ENCODE assay signal across 23 cellular contexts in the genomic region with DNA sequence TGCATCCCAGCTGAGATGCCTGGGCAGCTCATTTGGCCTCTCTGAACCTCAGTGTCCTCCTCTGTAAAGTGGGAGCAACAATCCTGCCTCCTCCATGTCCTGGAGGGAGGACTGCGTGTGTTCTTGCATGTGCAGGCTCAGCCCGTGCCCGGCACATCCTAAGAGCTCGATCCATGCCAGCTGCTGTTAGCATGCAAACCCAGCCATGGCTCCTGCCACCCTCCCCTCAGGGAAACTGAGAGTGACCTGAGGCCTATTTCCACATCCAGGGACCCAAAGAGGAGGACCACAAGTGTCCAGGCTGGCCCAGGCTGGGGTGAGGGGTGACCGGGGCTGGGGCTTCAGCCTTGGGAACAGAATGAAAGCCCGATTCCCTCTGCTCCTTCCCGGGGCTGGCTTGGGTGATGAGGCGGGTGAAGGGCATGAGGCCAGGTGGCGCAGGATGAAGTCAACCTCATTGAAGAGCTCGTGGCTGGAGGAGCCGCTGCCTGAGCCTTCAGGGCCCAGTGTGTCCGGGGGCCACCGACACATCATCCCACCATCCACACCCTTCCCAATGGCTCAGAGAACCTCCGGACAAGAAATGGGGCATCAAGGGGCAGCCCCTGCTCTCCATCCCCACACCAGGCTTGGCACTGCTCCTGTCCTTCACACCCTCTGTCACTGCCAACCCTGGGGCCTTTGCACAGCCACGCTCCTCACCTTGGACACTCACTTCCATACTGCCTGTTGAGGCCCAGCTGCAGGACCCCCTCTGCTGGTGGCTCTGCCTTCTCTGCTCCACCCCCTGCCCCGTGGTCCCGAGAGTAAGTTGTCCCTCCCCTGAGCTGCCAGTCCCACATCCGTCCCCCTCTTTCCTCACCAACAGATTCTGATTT. TPM values are rescaled to one million over a fixed set of nuclear protein-coding genes. Genes with fewer than 3 reads are reported as not detected.
A peak's percentile ranks its signal among the peaks of the same experiment; 100 is the strongest.
DNase-seq lines count a peak whose midpoint lies in the region; ATAC-seq, FAIRE-seq and TF ChIP-seq lines count a peak whose summit lies in the region.
"Had no signal": no experiment of that assay in that cellular context is flagged by ENCODE, and none has a peak within 500 bp of the region (broad histone marks: within the 10 kb centered on the region; RNA-seq: fewer than 3 reads in every experiment).

No MANE protein-coding gene starts in this region.

- no peak overlapping the region for H3K4ac ChIP-seq in mesendoderm (ENCODE audit: low read depth, low read length)

- BruUV-seq in GM12878 (replicated peaks; lab: Mats Ljungman, UMichigan): no TSS peak

- no peak overlapping the region for H3K18ac ChIP-seq in mesendoderm (ENCODE audit: low read length)

- TF ChIP-seq EP300 in GM12878 (IDR thresholded peaks at IDR 0.05; ENCODE audit: borderline replicate concordance in 1 of 2, control insufficient read depth in 1 of 2, low read depth in 2 of 2, low read length in 2 of 2): no peak

- no peak for ATAC-seq in right cardiac atrium
- ATAC-seq in Right ventricle myocardium inferior: no peak
- peak; percentile 9; the same call in 1 of the 3 replicates for ATAC-seq in GM12878
- ATAC-seq in upper lobe of right lung: no peak
- no peak for ATAC-seq in HG03025 (IDR thresholded peaks at IDR 0.05; ENCODE audit: low FRiP score, unreplicated experiment)
- ATAC-seq: activated CD4-positive, CD25-positive, alpha-beta regulatory T cell treated with anti-CD3 and anti-CD28 coated beads, Interleukin-2, amount 50 U/mL, for 24 hours; esophagus mucosa; pancreas had no signal

- no peak overlapping the region for H4K5ac ChIP-seq in mesendoderm (ENCODE audit: low read length)

- 84% methylated on average over 18 of the region's 18 CpGs for WGBS in right cardiac atrium
- 46% methylated on average over 18 of the region's 18 CpGs for WGBS in GM12878 (ENCODE audit: insufficient coverage, insufficient replicate concordance, low lambda C conversion rate, missing lambda C conversion rate)
- no CpG with 5 or more reads among the region's 18 CpGs for WGBS in mesendoderm (ENCODE audit: extremely low coverage, insufficient coverage, low lambda C conversion rate)

- no peak overlapping the region for H2BK120ac ChIP-seq in mesendoderm (ENCODE audit: low read depth, low read length)

- H3K4me3 ChIP-seq in right cardiac atrium (ENCODE audit: low read length) (no peak overlapping the region), GM12878 (no peak overlapping the region), mesendoderm (ENCODE audit: low read length) (no peak overlapping the region), upper lobe of right lung (no peak overlapping the region)
- H3K4me3 ChIP-seq: hepatocyte, lung, pancreas, SK-N-MC, vagina had no signal

- DNase-seq in right cardiac atrium: peak in 2 of 3 donors; percentile 29 to 46
- no peak for DNase-seq in Right ventricle myocardium inferior (ENCODE audit: missing footprints)
- DNase-seq in GM12878 (ENCODE audit: low read depth, low spot score): no peak
- no peak for DNase-seq in mesendoderm
- peak; percentile 42 for DNase-seq in upper lobe of right lung
- no peak for DNase-seq in middle frontal gyrus (ENCODE audit: extremely low spot score, low spot score)
- DNase-seq in T-helper 9 cell: no peak
- DNase-seq: activated naive CD4-positive, alpha-beta T cell treated with anti-CD3 and anti-CD28 coated beads, Interleukin-2, amount 10 ng/mL, durations not matched to agents 7 days and 5 days; activated T-cell treated with anti-CD3 and anti-CD28 coated beads, Interleukin-2, amount 50 U/mL, for 48 hours; CD4-positive, alpha-beta T cell; DMS153; effector memory CD4-positive, alpha-beta T cell; foreskin melanocyte had no signal

- no peak for TF ChIP-seq POLR2A in GM12878 (IDR thresholded peaks at IDR 0.05; ENCODE audit: low read depth, low read length)

- H3K9me3 ChIP-seq in right cardiac atrium (ENCODE audit: control insufficient read depth, low read length): no peaks in the 10 kb centered on the region
- no peaks in the 10 kb centered on the region for H3K9me3 ChIP-seq in GM12878 (replicated peaks; ENCODE audit: control insufficient read depth, insufficient read depth, low read length)
- no peaks in the 10 kb centered on the region for H3K9me3 ChIP-seq in upper lobe of right lung
- H3K9me3 ChIP-seq: pancreas, vagina had no signal

- no peak overlapping the region for H2BK15ac ChIP-seq in mesendoderm (replicated peaks; ENCODE audit: low read depth)

- RAD21 ChIA-PET in GM12878 (lab: Charles Lee; ENCODE audit: unreplicated experiment): no interaction called here

- no peak for FAIRE-seq in GM12878 (lab: Jason Lieb, UNC)
- FAIRE-seq: H54, pancreas, RCC 7860 had no signal

- H3K79me2 ChIP-seq in GM12878 (ENCODE audit: control insufficient read depth, insufficient read depth, low read length) (no peaks in the 10 kb centered on the region), mesendoderm (ENCODE audit: control insufficient read depth, insufficient read depth, low read length) (no peaks in the 10 kb centered on the region)
- H3K79me2 ChIP-seq: hepatocyte had no signal

- SMC1A ChIA-PET in GM12878 (lab: Charles Lee; ENCODE audit: uncharacterized antibody, unreplicated experiment): no interaction called here

- no peaks in the 10 kb centered on the region for H3K27me3 ChIP-seq in right cardiac atrium (ENCODE audit: control insufficient read depth, insufficient read depth)
- no peaks in the 10 kb centered on the region for H3K27me3 ChIP-seq in GM12878 (replicated peaks in 1 of 2; ENCODE audit: control insufficient read depth in 2 of 2, insufficient read depth in 2 of 2, low read length in 1 of 2)
- no peaks in the 10 kb centered on the region for H3K27me3 ChIP-seq in mesendoderm (ENCODE audit: insufficient read depth, low read length, poor library complexity)
- H3K27me3 ChIP-seq in upper lobe of right lung: no peaks in the 10 kb centered on the region
- H3K27me3 ChIP-seq: hepatocyte, pancreas, vagina had no signal

- no peak overlapping the region for H3K9ac ChIP-seq in GM12878 (ENCODE audit: control insufficient read depth, insufficient read depth, low read length)
- H3K9ac ChIP-seq in mesendoderm (ENCODE audit: low read length): no peak overlapping the region

- H3K56ac ChIP-seq in mesendoderm (ENCODE audit: low read length): no peak overlapping the region

- intact Hi-C loops in right cardiac atrium (cut with DNase I) (loop anchor here in 1 of 4 donors (10.0 kb wide), 1 partner anchor 46 kb away; a partner anchor contains a TSS), Right ventricle myocardium inferior (cut with DNase I) (no loop called here), GM12878 (cut with micrococcal nuclease; ENCODE audit: unreplicated experiment) (no loop called here), upper lobe of right lung (cut with DNase I) (no loop called here)

- CTCF ChIA-PET in GM12878 (lab: Yijun Ruan, JAX): interaction anchor here (0.7 kb wide), 1 partner anchor 17 kb away, joined by 3 read pairs; no protein-coding TSS in a partner anchor

- no peaks in the 10 kb centered on the region for H3K79me1 ChIP-seq in mesendoderm (ENCODE audit: low read length)

- POLR2A ChIA-PET in GM12878 (lab: Charles Lee): no interaction called here

- H2AFZ ChIP-seq in GM12878 (ENCODE audit: control insufficient read depth, low read depth, low read length): no peak overlapping the region
- H2AFZ ChIP-seq: hepatocyte had no signal

- H3K27ac ChIP-seq in right cardiac atrium (ENCODE audit: low read length) (no peak overlapping the region), GM12878 (ENCODE audit: control insufficient read depth, insufficient read depth) (no peak overlapping the region), mesendoderm (ENCODE audit: low read depth, low read length) (no peak overlapping the region), upper lobe of right lung (no peak overlapping the region)
- H3K27ac ChIP-seq: hepatocyte, pancreas, SK-N-MC, vagina had no signal

- no peaks in the 10 kb centered on the region for H4K20me1 ChIP-seq in GM12878 (ENCODE audit: control insufficient read depth, insufficient read depth)

- TF ChIP-seq CTCF in GM12878 (IDR thresholded peaks at IDR 0.05 in 2 of 3, conservative IDR thresholded peaks at IDR 0.05 in 1 of 3; ENCODE audit: control insufficient read depth in 2 of 3, extremely low read depth in 1 of 3, insufficient read depth in 1 of 3, low read depth in 3 of 3, low read length in 3 of 3): no peak
- no peak for TF ChIP-seq CTCF in upper lobe of right lung (IDR thresholded peaks at IDR 0.05)

- H4K8ac ChIP-seq in mesendoderm (ENCODE audit: low read depth, low read length): no peak overlapping the region

- TF ChIP-seq RAD21 in GM12878 (IDR thresholded peaks at IDR 0.05; ENCODE audit: insufficient read depth, low read depth, low read length): no peak

- H3K23ac ChIP-seq in mesendoderm (ENCODE audit: low read length): peak overlapping the region; percentile 45

- H3K4me2 ChIP-seq in GM12878 (ENCODE audit: control insufficient read depth, insufficient read depth) (no peak overlapping the region), mesendoderm (ENCODE audit: low read length) (no peak overlapping the region)
- H3K4me2 ChIP-seq: hepatocyte had no signal

- in situ Hi-C loops in GM12878 (cut with MboI): no loop called here

- H2BK5ac ChIP-seq in mesendoderm (ENCODE audit: low read length): no peak overlapping the region

- H3K36me3 ChIP-seq in GM12878 (ENCODE audit: control insufficient read depth in 2 of 2, insufficient read depth in 2 of 2, low read length in 1 of 2) (no peaks in the 10 kb centered on the region), mesendoderm (ENCODE audit: control insufficient read depth, insufficient read depth, low read length) (no peaks in the 10 kb centered on the region), upper lobe of right lung (no peaks in the 10 kb centered on the region)
- H3K36me3 ChIP-seq: pancreas, vagina had no signal

- H2AK5ac ChIP-seq in mesendoderm (ENCODE audit: low read length): no peak overlapping the region

- peaks cover 2% of the 10 kb centered on the region for H3K4me1 ChIP-seq in right cardiac atrium (ENCODE audit: control insufficient read depth, insufficient read depth, low read length)
- H3K4me1 ChIP-seq in GM12878 (ENCODE audit: control insufficient read depth, insufficient read depth, low read length): no peaks in the 10 kb centered on the region
- H3K4me1 ChIP-seq in mesendoderm (ENCODE audit: control insufficient read depth, low read depth, low read length): peaks cover 3% of the 10 kb centered on the region
- no peaks in the 10 kb centered on the region for H3K4me1 ChIP-seq in upper lobe of right lung
- H3K4me1 ChIP-seq: pancreas had no signal

RNA-seq across cellular contexts. Expression of a gene that starts 42.5 kb away (rescaled TPM):
- 10 to 100 TPM; 38.8 to 85.9 (median 82.0) TPM for total RNA-seq in right cardiac atrium
- polyA plus RNA-seq in right cardiac atrium: 40.3 TPM
- 32.1 TPM for total RNA-seq in Right ventricle myocardium inferior
- not detected in 2 replicates for total RNA-seq in GM12878 (2013; cell fraction: nucleolus; rRNA removed)
- total RNA-seq in GM12878 (2014; rRNA removed): 0.22 TPM in 1 of 2 replicates, not detected in the other
- 0.09 TPM in 1 of 2 replicates, not detected in the other for total RNA-seq in GM12878 (2014; rRNA removed; fragmentation: Illumina TruSeq; extraction: Trizol)
- 0.08 and 0.28 TPM in 2 replicates for total RNA-seq in GM12878 (2021)
- 0.07 TPM for polyA plus RNA-seq in GM12878 (2011; ENCODE audit: low read depth)
- polyA plus RNA-seq in GM12878 (2011; rRNA removed): not detected in 2 replicates
- polyA plus RNA-seq in GM12878 (2011; cell fraction: cytosol; rRNA removed): 0.06 TPM in 1 of 2 replicates, not detected in the other
- 0.12 and 0.35 TPM in 2 replicates for polyA plus RNA-seq in GM12878 (2011; cell fraction: nucleus; rRNA removed)
- 0.24 and 0.48 TPM in 2 replicates for polyA plus RNA-seq in GM12878 (2012)
- 0.03 TPM in 1 of 2 replicates, not detected in the other for polyA plus RNA-seq in GM12878 (2014; fragmentation: Illumina TruSeq; extraction: Trizol)
- polyA plus RNA-seq in GM12878 (2014; fragmentation: Nextera tagmentation; extraction: Ambion mirVana): not detected
- 0.09 and 0.16 TPM in 2 replicates for polyA plus RNA-seq in GM12878 (2014; rRNA removed)
- polyA plus RNA-seq in GM12878 (2016; fragmentation: Nextera tagmentation; extraction: Ambion mirVana): under 1 TPM in 1 of 2 experiments, not detected in 1; 0.04 TPM
- polyA minus RNA-seq in GM12878 (2011; rRNA and poly(A)+ RNA removed): not detected in 2 replicates
- not detected in 2 replicates for polyA minus RNA-seq in GM12878 (2011; cell fraction: cytosol; rRNA and poly(A)+ RNA removed)
- polyA minus RNA-seq in GM12878 (2011; cell fraction: nucleus; rRNA and poly(A)+ RNA removed): not detected in 2 replicates
- 11.7 TPM for polyA plus RNA-seq in mesendoderm (2013, experiment 1 of 2)
- 10.7 TPM for polyA plus RNA-seq in mesendoderm (2013, experiment 2 of 2)
- 9.1 TPM for total RNA-seq in upper lobe of right lung

Comparison
In these comparisons a context has a peak if more than half of its experiments do, and no peak if none do; other contexts are left out.
1. DNase-seq: peak in right cardiac atrium (2 of 3) and upper lobe of right lung (single experiment); none in Right ventricle myocardium inferior (single experiment), GM12878 (single experiment), mesendoderm (single experiment), middle frontal gyrus (single experiment) and T-helper 9 cell (single experiment).